ENCODE assay signal across 8 cellular contexts in genomic region chr19:18940791-18941627, GRCh38. TPM values are rescaled to one million over a fixed set of nuclear protein-coding genes. Genes with fewer than 3 reads are reported as not detected.
DNase-seq lines count a peak whose midpoint lies in the region; ATAC-seq and TF ChIP-seq lines count a peak whose summit lies in the region.

Gene HOMER3, minus strand, starts transcription at chr19:18941217. Its CDS starts 2,235 bp downstream, at chr19:18938982.

- peak within 1 kb of the TSS; percentile 89 for H3K4me3 Mint-ChIP-seq in dendritic cell treated with granulocyte-macrophage colony-stimulating factor and Interleukin-4, amounts not matched to agents 40 ng/mL and 50 ng/mL, for 4 days

- no peaks in the 10 kb centered on the region for H3K27me3 Mint-ChIP-seq in dendritic cell treated with granulocyte-macrophage colony-stimulating factor and Interleukin-4, amounts not matched to agents 40 ng/mL and 50 ng/mL, for 4 days

- H3K9me3 ChIP-seq in left lung: no peaks in the 10 kb centered on the region

- peak; percentile 89 for ATAC-seq in left lung
- no peak for ATAC-seq in GM18870 (IDR thresholded peaks at IDR 0.05; ENCODE audit: unreplicated experiment)

- H3K4me3 ChIP-seq in left lung: peak within 1 kb of the TSS; percentile 54 to 63

- intact Hi-C loops in dendritic cell treated with granulocyte-macrophage colony-stimulating factor and Interleukin-4, amounts not matched to agents 40 ng/mL and 50 ng/mL, for 4 days (cut with micrococcal nuclease): loop anchor here (2.0 to 5.0 kb wide), 2 partner anchors 26 to 46 kb away; no protein-coding TSS in a partner anchor
- intact Hi-C loops in left lung (cut with DNase I): no loop called here

- H3K36me3 ChIP-seq in left lung: peaks cover 0 to 19% of the 10 kb centered on the region in 2 donors

- H3K9me3 Mint-ChIP-seq in dendritic cell treated with granulocyte-macrophage colony-stimulating factor and Interleukin-4, amounts not matched to agents 40 ng/mL and 50 ng/mL, for 4 days: no peaks in the 10 kb centered on the region

- peaks cover 0 to 20% of the 10 kb centered on the region in 2 donors for H3K4me1 ChIP-seq in left lung

- H3K4me1 Mint-ChIP-seq in dendritic cell treated with granulocyte-macrophage colony-stimulating factor and Interleukin-4, amounts not matched to agents 40 ng/mL and 50 ng/mL, for 4 days (ENCODE audit: low read depth): peaks cover 26% of the 10 kb centered on the region

- H3K27ac Mint-ChIP-seq in dendritic cell treated with granulocyte-macrophage colony-stimulating factor and Interleukin-4, amounts not matched to agents 40 ng/mL and 50 ng/mL, for 4 days: peak within 1 kb of the TSS; percentile 87

- H3K27ac ChIP-seq in left lung: peak within 1 kb of the TSS; percentile 56 to 71

- DNase-seq in NCI-H1436 (lab: John Stamatoyannopoulos, UW) (peak; percentile 64), NCI-H1436 treated with DMSO at 0.1 percent for 48 hours (lab: John Stamatoyannopoulos, UW) (no peak), NCI-H1930 (lab: John Stamatoyannopoulos, UW) (peak; percentile 11 to 62), left lung (peak; percentile 82 to 97)
- peak; percentile 76 for DNase-seq in activated CD4-positive, alpha-beta T cell treated with anti-CD3 and anti-CD28 coated beads, Interleukin-2, amount 50 U/mL, for 1 hour
- DNase-seq in stimulated activated CD4-positive, alpha-beta T cell treated with anti-CD3 and anti-CD28 coated beads, Interleukin-2, amount 100 ng/mL, for 24 hours: peak; percentile 83 to 84

- TF ChIP-seq CTCF in left lung (IDR thresholded peaks at IDR 0.05): no peak

- H3K36me3 Mint-ChIP-seq in dendritic cell treated with granulocyte-macrophage colony-stimulating factor and Interleukin-4, amounts not matched to agents 40 ng/mL and 50 ng/mL, for 4 days (ENCODE audit: low read depth): peaks cover 36% of the 10 kb centered on the region

- H3K27me3 ChIP-seq in left lung: peaks cover 0 to 9% of the 10 kb centered on the region in 2 donors

RNA-seq across cellular contexts. Expression of gene HOMER3, which starts in this region (rescaled TPM):
- total RNA-seq in left lung: 10 to 100 TPM; 27.6 to 32.1 TPM
